In the genomic region with DNA sequence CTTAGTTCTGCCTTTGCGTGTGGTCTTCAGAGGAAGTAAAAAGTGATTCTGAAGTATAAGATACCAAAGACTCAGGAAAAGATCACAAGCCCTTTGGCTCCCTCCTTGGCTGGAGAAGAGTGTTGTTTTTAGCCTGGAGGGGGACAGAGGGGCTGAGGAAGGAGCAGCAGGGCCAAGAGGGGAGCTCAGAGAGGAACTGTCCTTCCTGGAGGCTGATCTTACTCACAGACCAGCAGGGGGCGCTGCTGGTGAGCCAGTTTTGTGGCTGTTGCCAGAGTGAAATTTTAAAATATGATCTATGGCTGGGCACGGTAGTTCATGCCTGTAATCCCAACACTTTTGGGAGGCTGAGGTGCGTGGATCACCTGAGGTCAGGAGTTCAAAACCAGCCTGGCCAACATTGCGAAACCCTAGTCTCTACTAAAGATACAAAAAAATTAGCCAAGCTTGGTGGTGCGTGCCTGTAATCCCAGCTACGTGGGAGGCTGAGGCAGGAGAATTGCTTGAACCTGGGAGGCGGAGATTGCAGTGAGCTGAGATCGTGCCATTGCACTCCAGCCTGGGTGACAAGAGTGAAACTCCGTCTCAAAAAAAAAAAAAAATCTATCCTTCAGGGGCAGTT, we compare ENCODE assay signal across 8 cellular contexts.
DNase-seq lines count a peak whose midpoint lies in the region; FAIRE-seq and TF ChIP-seq lines count a peak whose summit lies in the region.
"Not testable (repeated sequence)": the region's sequence is repeated elsewhere in the genome, so short reads cannot be mapped to it uniquely, and the experiment has no call there.

No MANE protein-coding gene starts in this region.

- not testable (repeated sequence) for H3K4me1 ChIP-seq in SJCRH30; kidney (ENCODE audit: control insufficient read depth in 1 of 2, insufficient read depth in 1 of 2, low read depth in 1 of 2, low read length in 2 of 2)

- H3K27ac ChIP-seq in SJCRH30; kidney (ENCODE audit: low read depth in 2 of 2, low read length in 2 of 2): not testable (repeated sequence)

- H3K9me3 ChIP-seq in SJCRH30 (replicated peaks); kidney (ENCODE audit: control insufficient read depth in 1 of 2, low read length in 2 of 2): not testable (repeated sequence)

- intact Hi-C loops in kidney (cut with DNase I), result not testable (repeated sequence)

- not testable (repeated sequence) for H3K36me3 ChIP-seq in SJCRH30; kidney (ENCODE audit: control insufficient read depth in 1 of 2, insufficient read depth in 2 of 2, low read length in 2 of 2)

- DNase-seq in 8988T, result peak; percentile 36
- DNase-seq in GM12864 (ENCODE audit: low read depth); LNCaP clone FGC (ENCODE audit: low read depth): not testable (repeated sequence)
- peak; percentile 31 to 72 for DNase-seq in SJCRH30
- DNase-seq in activated T-cell treated with anti-CD3 and anti-CD28 coated beads for 1 hour (ENCODE audit: low read depth), result peak; percentile 58
- peak; percentile 73 for DNase-seq in choroid plexus epithelial cell (ENCODE audit: low read depth)
- peak; percentile 61 for DNase-seq in kidney
- peak; percentile 76 for DNase-seq in stimulated activated CD4-positive, alpha-beta T cell treated with anti-CD3 and anti-CD28 coated beads, Interleukin-15, amount 100 ng/mL, for 24 hours

- TF ChIP-seq CTCF in GM12864 (IDR thresholded peaks at IDR 0.05; ENCODE audit: low read depth, low read length, missing control alignments) (peak; percentile 85), LNCaP clone FGC (IDR thresholded peaks at IDR 0.05; ENCODE audit: control insufficient read depth, extremely low read depth, insufficient read depth) (peak; percentile 88), choroid plexus epithelial cell (conservative IDR thresholded peaks at IDR 0.05; ENCODE audit: low read depth, low read length) (peak; percentile 83), kidney (IDR thresholded peaks at IDR 0.05; ENCODE audit: borderline replicate concordance, extremely low read depth, insufficient read depth) (peak; percentile 45)

- not testable (repeated sequence) for FAIRE-seq in kidney (lab: Jason Lieb, UNC)

- not testable (repeated sequence) for H3K9ac ChIP-seq in kidney (ENCODE audit: low read length in 2 of 2)

- H3K4me3 ChIP-seq in GM12864 (ENCODE audit: low read depth, low read length); LNCaP clone FGC (ENCODE audit: low read depth, low read length); SJCRH30; choroid plexus epithelial cell (ENCODE audit: low read depth, low read length); kidney (ENCODE audit: low read length in 2 of 2): not testable (repeated sequence)

- not testable (repeated sequence) for H3K27me3 ChIP-seq in SJCRH30
